In the genomic region with DNA sequence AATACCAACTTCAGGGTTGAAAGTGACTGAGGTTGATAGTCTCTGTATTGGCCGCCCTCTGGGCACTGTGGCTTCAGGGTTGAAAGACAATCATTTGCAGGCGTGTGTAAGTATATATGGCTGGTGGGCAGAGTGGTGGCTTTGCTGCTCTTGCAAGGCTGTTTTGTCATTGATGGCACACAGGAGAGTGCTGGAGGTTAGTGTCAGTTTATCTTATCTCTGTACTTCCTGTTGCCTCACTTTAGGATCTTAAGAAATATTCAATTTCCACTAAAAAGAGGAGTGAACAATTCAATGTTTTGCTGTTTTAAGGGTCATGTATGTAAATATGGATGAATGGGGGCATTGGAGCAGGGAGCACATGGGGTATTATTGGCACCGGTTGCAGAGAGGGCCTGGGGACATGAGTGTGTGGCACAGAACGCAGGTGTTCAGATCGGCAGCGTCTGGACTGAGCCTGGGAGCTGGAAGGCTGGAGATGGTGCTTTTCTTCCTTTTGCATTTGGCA, we compare ENCODE assay signal across 8 cellular contexts. TPM values are rescaled to one million over a fixed set of nuclear protein-coding genes. Genes with fewer than 3 reads are reported as not detected.
DNase-seq lines count a peak whose midpoint lies in the region; ATAC-seq, FAIRE-seq and TF ChIP-seq lines count a peak whose summit lies in the region.

No MANE protein-coding gene starts in this region.

- no peaks in the 10 kb centered on the region for H3K27me3 Mint-ChIP-seq in activated T-cell treated with anti-CD3 and anti-CD28 coated beads, Interleukin-2, amount 50 U/mL, for 24 hours

- H3K4me3 Mint-ChIP-seq in activated T-cell treated with anti-CD3 and anti-CD28 coated beads, Interleukin-2, amount 50 U/mL, for 24 hours = peak overlapping the region; percentile 72

- TF ChIP-seq RAD21 in GM12878 (IDR thresholded peaks at IDR 0.05; ENCODE audit: insufficient read depth, low read depth, low read length) = no peak

- TF ChIP-seq POLR2A in GM12878 (IDR thresholded peaks at IDR 0.05; ENCODE audit: low read depth, low read length) (no peak), suprapubic skin (IDR thresholded peaks at IDR 0.05) (no peak)

- intact Hi-C loops in GM12878 (cut with micrococcal nuclease; ENCODE audit: unreplicated experiment) = loop anchor here (2.0 to 5.0 kb wide), 2 partner anchors 47 to 76 kb away; no protein-coding TSS in a partner anchor

- peak overlapping the region; percentile 82 for H3K4me2 ChIP-seq in GM12878 (ENCODE audit: control insufficient read depth, insufficient read depth)

- DNase-seq in activated T-cell treated with anti-CD3 and anti-CD28 coated beads, Interleukin-2, amount 50 U/mL, for 24 hours = no peak
- no peak for DNase-seq in activated T-cell treated with anti-CD3 and anti-CD28 coated beads, Interleukin-2, amount 50 U/mL, for 1 hour
- DNase-seq in NCI-H1092 (lab: John Stamatoyannopoulos, UW) = peak; percentile 56
- DNase-seq in GM12878 (ENCODE audit: low read depth, low spot score) = no peak
- no peak for DNase-seq in suprapubic skin (ENCODE audit: low spot score in 2 of 2)
- no peak for DNase-seq in RCC 7860 (ENCODE audit: low spot score)
- no peak for DNase-seq in stimulated activated CD4-positive, alpha-beta T cell treated with anti-CD3 and anti-CD28 coated beads, Interleukin-4, amount 100 ng/mL, for 4 hours
- no peak for DNase-seq in D341Med (ENCODE audit: low spot score)

- peak; percentile 61 for ATAC-seq in GM12878

- H3K9me3 Mint-ChIP-seq in activated T-cell treated with anti-CD3 and anti-CD28 coated beads, Interleukin-2, amount 50 U/mL, for 24 hours = no peaks in the 10 kb centered on the region

- TF ChIP-seq EP300 in GM12878 (IDR thresholded peaks at IDR 0.05; ENCODE audit: borderline replicate concordance in 1 of 2, control insufficient read depth in 1 of 2, low read depth in 2 of 2, low read length in 2 of 2) (no peak), suprapubic skin (IDR thresholded peaks at IDR 0.05) (no peak)

- RAD21 ChIA-PET in GM12878 (lab: Charles Lee; ENCODE audit: unreplicated experiment) = interaction anchor here (1.2 to 4.6 kb wide), 5 partner anchors 13 to 49 kb away, joined by 3 to 40 read pairs (median 26); no protein-coding TSS in a partner anchor

- H3K27me3 ChIP-seq in GM12878 (replicated peaks in 1 of 2; ENCODE audit: control insufficient read depth in 2 of 2, insufficient read depth in 2 of 2, low read length in 1 of 2) (no peaks in the 10 kb centered on the region), suprapubic skin (no peaks in the 10 kb centered on the region)

- no peaks in the 10 kb centered on the region for H4K20me1 ChIP-seq in GM12878 (ENCODE audit: control insufficient read depth, insufficient read depth)

- peaks cover 93% of the 10 kb centered on the region for H3K79me2 ChIP-seq in GM12878 (ENCODE audit: control insufficient read depth, insufficient read depth, low read length)

- BruUV-seq in GM12878 (replicated peaks; lab: Mats Ljungman, UMichigan) = no TSS peak

- H3K4me1 ChIP-seq in GM12878 (ENCODE audit: control insufficient read depth, insufficient read depth, low read length) = peaks cover 56% of the 10 kb centered on the region
- H3K4me1 ChIP-seq in suprapubic skin = peaks cover 77% of the 10 kb centered on the region

- in situ Hi-C loops in GM12878 (cut with MboI) = no loop called here

- FAIRE-seq in GM12878 (lab: Jason Lieb, UNC) (no peak), RCC 7860 (lab: Jason Lieb, UNC) (no peak)

- H3K9me3 ChIP-seq in GM12878 (replicated peaks; ENCODE audit: control insufficient read depth, insufficient read depth, low read length) (no peaks in the 10 kb centered on the region), suprapubic skin (no peaks in the 10 kb centered on the region)

- TF ChIP-seq CTCF in GM12878 (IDR thresholded peaks at IDR 0.05 in 2 of 3, conservative IDR thresholded peaks at IDR 0.05 in 1 of 3; ENCODE audit: control insufficient read depth in 2 of 3, extremely low read depth in 1 of 3, insufficient read depth in 1 of 3, low read depth in 3 of 3, low read length in 3 of 3) (no peak), suprapubic skin (IDR thresholded peaks at IDR 0.05) (no peak)

- H3K27ac ChIP-seq in GM12878 (ENCODE audit: control insufficient read depth, insufficient read depth) = peak overlapping the region; percentile 96
- peak overlapping the region; percentile 77 for H3K27ac ChIP-seq in suprapubic skin

- peak overlapping the region; percentile 74 for H3K9ac ChIP-seq in GM12878 (ENCODE audit: control insufficient read depth, insufficient read depth, low read length)

- H3K4me3 ChIP-seq in GM12878 (peak overlapping the region; percentile 12; the same call in 1 of the 2 replicates), suprapubic skin (no peak overlapping the region)

- POLR2A ChIA-PET in GM12878 (lab: Charles Lee) = interaction anchor here (5.9 kb wide), 1 partner anchor 14 kb away, joined by 27 read pairs; no protein-coding TSS in a partner anchor

- peak overlapping the region; percentile 43 for H2AFZ ChIP-seq in GM12878 (ENCODE audit: control insufficient read depth, low read depth, low read length)

- H3K27ac Mint-ChIP-seq in activated T-cell treated with anti-CD3 and anti-CD28 coated beads, Interleukin-2, amount 50 U/mL, for 24 hours = peak overlapping the region; percentile 97

- SMC1A ChIA-PET in GM12878 (lab: Charles Lee; ENCODE audit: uncharacterized antibody, unreplicated experiment) = interaction anchor here (0.8 to 9.9 kb wide), 12 partner anchors 8 to 61 kb away, joined by 3 to 93 read pairs (median 4); no protein-coding TSS in a partner anchor

- CTCF ChIA-PET in GM12878 (lab: Yijun Ruan, JAX) = interaction anchor here (1.0 to 3.5 kb wide), 3 partner anchors 7 to 47 kb away, joined by 3 to 24 read pairs (median 4); no protein-coding TSS in a partner anchor

- H3K36me3 Mint-ChIP-seq in activated T-cell treated with anti-CD3 and anti-CD28 coated beads, Interleukin-2, amount 50 U/mL, for 24 hours (ENCODE audit: low read depth) = peaks cover 55% of the 10 kb centered on the region

- peaks cover 96% of the 10 kb centered on the region for H3K4me1 Mint-ChIP-seq in activated T-cell treated with anti-CD3 and anti-CD28 coated beads, Interleukin-2, amount 50 U/mL, for 24 hours (ENCODE audit: low read depth)

- under 1% methylated on average over 6 of the region's 6 CpGs for WGBS in GM12878 (ENCODE audit: insufficient coverage, insufficient replicate concordance, low lambda C conversion rate, missing lambda C conversion rate)
- 34% methylated on average over 6 of the region's 6 CpGs for WGBS in suprapubic skin

- H3K36me3 ChIP-seq in GM12878 (ENCODE audit: control insufficient read depth in 2 of 2, insufficient read depth in 2 of 2, low read length in 1 of 2) (no peaks in the 10 kb centered on the region), suprapubic skin (no peaks in the 10 kb centered on the region)

TF ChIP-seq in GM12878, 131 proteins besides CTCF, POLR2A, EP300 and RAD21:
- TF ChIP-seq WRNIP1 (IDR thresholded peaks at IDR 0.05; ENCODE audit: borderline replicate concordance, low read depth, low read length) (0 out of 2 replicates have a peak, but pooled peaks have one; percentile 42), EED (IDR thresholded peaks at IDR 0.05; ENCODE audit: low read depth) (0 out of 2 replicates have a peak, but pooled peaks have one; percentile 17), RFX5 (IDR thresholded peaks at IDR 0.05; ENCODE audit: low read depth, low read length) (no peak), ETV6 (conservative IDR thresholded peaks at IDR 0.05 in 1 of 2, IDR thresholded peaks at IDR 0.05 in 1 of 2; ENCODE audit: borderline replicate concordance in 1 of 2, low read depth in 1 of 2) (no peak), RUNX3 (IDR thresholded peaks at IDR 0.05; ENCODE audit: low read length) (peak; percentile 25; the same call in 1 of the 2 replicates)

RNA-seq across cellular contexts. Expression of gene NCK2, which starts 51.5 kb away (rescaled TPM):
- 14.3 and 15.4 TPM in 2 replicates for total RNA-seq in GM12878 (2013; cell fraction: nucleolus; rRNA removed)
- 25.1 and 25.4 TPM in 2 replicates for total RNA-seq in GM12878 (2014; rRNA removed)
- 13.5 and 15.3 TPM in 2 replicates for total RNA-seq in GM12878 (2014; rRNA removed; fragmentation: Illumina TruSeq; extraction: Trizol)
- total RNA-seq in GM12878 (2021) = 30.9 and 36.5 TPM in 2 replicates
- 5.6 TPM for polyA plus RNA-seq in GM12878 (2011; ENCODE audit: low read depth)
- 11.6 and 13.0 TPM in 2 replicates for polyA plus RNA-seq in GM12878 (2011; rRNA removed)
- polyA plus RNA-seq in GM12878 (2011; cell fraction: cytosol; rRNA removed) = 12.3 and 19.8 TPM in 2 replicates
- polyA plus RNA-seq in GM12878 (2011; cell fraction: nucleus; rRNA removed) = 10.9 and 14.6 TPM in 2 replicates
- 19.1 and 19.3 TPM in 2 replicates for polyA plus RNA-seq in GM12878 (2012)
- 10.1 and 15.4 TPM in 2 replicates for polyA plus RNA-seq in GM12878 (2014; fragmentation: Illumina TruSeq; extraction: Trizol)
- polyA plus RNA-seq in GM12878 (2014; fragmentation: Nextera tagmentation; extraction: Ambion mirVana) = 1 to 10 TPM; 1.2 to 3.1 TPM
- 28.1 and 31.1 TPM in 2 replicates for polyA plus RNA-seq in GM12878 (2014; rRNA removed)
- polyA plus RNA-seq in GM12878 (2016; fragmentation: Nextera tagmentation; extraction: Ambion mirVana) = 1 to 10 TPM; 5.2 to 7.2 TPM
- polyA minus RNA-seq in GM12878 (2011; rRNA and poly(A)+ RNA removed) = 14.9 and 16.7 TPM in 2 replicates
- polyA minus RNA-seq in GM12878 (2011; cell fraction: cytosol; rRNA and poly(A)+ RNA removed) = 4.4 and 9.6 TPM in 2 replicates
- 8.1 and 14.5 TPM in 2 replicates for polyA minus RNA-seq in GM12878 (2011; cell fraction: nucleus; rRNA and poly(A)+ RNA removed)
- 10 to 100 TPM; 40.1 to 59.4 (median 49.2) TPM for total RNA-seq in suprapubic skin
